Comparison of ENCODE assay signal across 9 cellular contexts in the genomic region with DNA sequence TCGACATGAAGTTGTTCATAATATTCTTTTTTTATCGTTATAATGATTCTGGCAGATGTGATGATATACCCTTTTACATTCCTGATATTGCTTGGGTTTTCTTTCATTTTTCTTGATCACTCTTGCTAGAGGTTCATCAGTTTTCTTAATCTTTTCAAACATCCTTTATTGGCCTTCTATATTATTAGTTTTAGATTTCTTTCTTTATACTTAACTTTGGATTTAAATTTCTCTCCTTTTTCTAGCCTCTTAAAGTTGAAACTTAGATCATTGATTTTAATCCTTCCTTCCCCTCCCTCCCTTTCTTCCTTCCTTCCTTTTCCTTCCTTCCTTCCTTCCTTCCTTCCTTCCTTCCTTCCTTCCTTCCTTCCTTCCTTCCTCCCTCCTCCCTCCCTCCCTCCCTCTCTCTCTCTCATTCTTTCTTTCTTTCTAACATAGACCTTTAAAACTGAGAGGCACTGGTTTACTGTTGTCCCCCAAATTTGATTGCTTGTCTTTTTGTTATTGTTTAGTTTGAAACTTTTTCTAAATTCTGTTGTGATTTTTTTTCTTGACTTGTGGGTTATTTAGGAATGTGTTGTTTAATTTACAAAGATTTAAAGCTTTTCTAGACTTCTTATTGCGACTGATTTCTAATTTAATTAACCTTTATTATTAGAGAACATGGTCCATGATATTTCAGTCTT. TPM values are rescaled to one million over a fixed set of nuclear protein-coding genes. Genes with fewer than 3 reads are reported as not detected.
"Had no signal": no experiment of that assay in that cellular context is flagged by ENCODE, and none has a peak within 500 bp of the region (broad histone marks: within the 10 kb centered on the region; RNA-seq: fewer than 3 reads in every experiment).

No MANE protein-coding gene starts in this region.

- H3K4me3 ChIP-seq: GM23338, K562 had no signal

- H3K4me2 ChIP-seq: GM23338 had no signal

- H2AFZ ChIP-seq: GM23338 had no signal

- ATAC-seq: GM23338, K562 had no signal

- DNase-seq: H9, HCEC 1CT, HFFc6, IMR-90 had no signal

- FAIRE-seq: H1, H54, HTR-8/SVneo, K562 had no signal

RNA-seq across cellular contexts. Expression of gene HOOK1, which starts 31.6 kb away (rescaled TPM):
- total RNA-seq: HFFc6, IMR-90 had no signal
- polyA plus RNA-seq: IMR-90, K562 had no signal
